ENCODE assay signal across 12 cellular contexts in genomic region chr1:43274804-43275180, GRCh38. TPM values are rescaled to one million over a fixed set of nuclear protein-coding genes. Genes with fewer than 3 reads are reported as not detected.
DNase-seq lines count a peak whose midpoint lies in the region; ATAC-seq, FAIRE-seq and TF ChIP-seq lines count a peak whose summit lies in the region.
"Had no signal": no experiment of that assay in that cellular context is flagged by ENCODE, and none has a peak within 500 bp of the region (broad histone marks: within the 10 kb centered on the region; RNA-seq: fewer than 3 reads in every experiment).

No MANE protein-coding gene starts in this region.

- intact Hi-C loops in A673 (cut with micrococcal nuclease; ENCODE audit: unreplicated experiment): no loop called here

- H3K9ac ChIP-seq in mucosa of rectum (ENCODE audit: low read depth in 1 of 2, low read length in 2 of 2): no peak overlapping the region
- H3K9ac ChIP-seq: parathyroid adenoma had no signal

- ATAC-seq in activated naive CD8-positive, alpha-beta T cell treated with anti-CD3 and anti-CD28 coated beads, Interleukin-2, amount 10 ng/mL, durations not matched to agents 7 days and 5 days (ENCODE audit: low read depth): no peak
- no peak for ATAC-seq in HG02623 (IDR thresholded peaks at IDR 0.05; ENCODE audit: unreplicated experiment)
- ATAC-seq in GM19463 (IDR thresholded peaks at IDR 0.05; ENCODE audit: unreplicated experiment): no peak

- FAIRE-seq in D721Med (lab: Jason Lieb, UNC): no peak

- H3K27me3 ChIP-seq in A673 (replicated peaks; ENCODE audit: insufficient read depth, low read depth, low read length, poor library complexity) (no peaks in the 10 kb centered on the region), mucosa of rectum (ENCODE audit: control insufficient read depth in 2 of 2, insufficient read depth in 2 of 2, low read length in 2 of 2) (no peaks in the 10 kb centered on the region)
- H3K27me3 ChIP-seq: cardiac muscle cell had no signal

- BruUV-seq in A673 (replicated peaks; lab: Mats Ljungman, UMichigan): no TSS peak

- peaks cover 8% of the 10 kb centered on the region for H3K27me3 Mint-ChIP-seq in activated naive CD8-positive, alpha-beta T cell treated with anti-CD3 and anti-CD28 coated beads, Interleukin-2, amount 10 ng/mL, durations not matched to agents 7 days and 5 days

- peak overlapping the region; percentile 100 for H3K27ac Mint-ChIP-seq in activated naive CD8-positive, alpha-beta T cell treated with anti-CD3 and anti-CD28 coated beads, Interleukin-2, amount 10 ng/mL, durations not matched to agents 7 days and 5 days

- H3K4me1 ChIP-seq in A673 (ENCODE audit: insufficient read depth, low read length, poor library complexity, severe bottlenecking) (peaks cover 10% of the 10 kb centered on the region), mucosa of rectum (ENCODE audit: control insufficient read depth in 2 of 2, insufficient read depth in 2 of 2, low read length in 2 of 2) (peaks cover 11 to 35% of the 10 kb centered on the region in 2 donors)

- CTCF ChIA-PET in A673 (lab: Charles Lee): no interaction called here

- TF ChIP-seq CTCF in A673 (conservative IDR thresholded peaks at IDR 0.05; ENCODE audit: low read depth, low read length) (no peak), D721Med (IDR thresholded peaks at IDR 0.05; ENCODE audit: insufficient read depth, missing control alignments) (no peak)

- H3K27ac ChIP-seq in A673 (ENCODE audit: low read depth, low read length, poor library complexity, severe bottlenecking) (peak overlapping the region; percentile 65), mucosa of rectum (ENCODE audit: low read depth in 2 of 2, low read length in 2 of 2) (peak overlapping the region; percentile 56 to 58)
- H3K27ac ChIP-seq: cardiac muscle cell, parathyroid adenoma, tibial artery had no signal

- POLR2A ChIA-PET in A673 (lab: Charles Lee; ENCODE audit: low non-redundant PET): no interaction called here
- POLR2A ChIA-PET in activated naive CD8-positive, alpha-beta T cell treated with anti-CD3 and anti-CD28 coated beads, Interleukin-2, amount 10 ng/mL, durations not matched to agents 7 days and 5 days (lab: Charles Lee): interaction anchor here (0.9 to 2.0 kb wide), 2 partner anchors 84 to 89 kb away, joined by 3 to 4 read pairs; partner anchors contain the start of gene CDC20

- H3K4me3 ChIP-seq in A673 (ENCODE audit: low read depth, low read length, poor library complexity, severe bottlenecking) (no peak overlapping the region), mucosa of rectum (ENCODE audit: low read length in 2 of 2) (no peak overlapping the region)
- H3K4me3 ChIP-seq: cardiac muscle cell, tibial artery had no signal

- no peaks in the 10 kb centered on the region for H3K36me3 ChIP-seq in A673 (ENCODE audit: insufficient read depth, low read length, poor library complexity, severe bottlenecking)
- peaks cover 3 to 5% of the 10 kb centered on the region in 2 donors for H3K36me3 ChIP-seq in mucosa of rectum (ENCODE audit: control insufficient read depth in 2 of 2, insufficient read depth in 2 of 2, low read length in 2 of 2)
- H3K36me3 ChIP-seq: cardiac muscle cell had no signal

- peaks cover 7% of the 10 kb centered on the region for H3K9me3 Mint-ChIP-seq in activated naive CD8-positive, alpha-beta T cell treated with anti-CD3 and anti-CD28 coated beads, Interleukin-2, amount 10 ng/mL, durations not matched to agents 7 days and 5 days

- peaks cover 23% of the 10 kb centered on the region for H3K4me1 Mint-ChIP-seq in activated naive CD8-positive, alpha-beta T cell treated with anti-CD3 and anti-CD28 coated beads, Interleukin-2, amount 10 ng/mL, durations not matched to agents 7 days and 5 days

- DNase-seq in A673 (ENCODE audit: low spot score) (no peak), D721Med (ENCODE audit: insufficient read length, low spot score) (peak; percentile 3), NCI-H1105 (lab: John Stamatoyannopoulos, UW) (no peak), pons (ENCODE audit: low spot score) (no peak)
- DNase-seq in activated naive CD8-positive, alpha-beta T cell treated with anti-CD3 and anti-CD28 coated beads, Interleukin-2, amount 10 ng/mL, durations not matched to agents 7 days and 5 days: no peak
- DNase-seq: T-helper 9 cell had no signal

- H3K9me3 ChIP-seq in A673 (ENCODE audit: low read depth, low read length, poor library complexity, severe bottlenecking): no peaks in the 10 kb centered on the region
- H3K9me3 ChIP-seq in mucosa of rectum (ENCODE audit: control insufficient read depth in 2 of 2, low read length in 2 of 2): no peaks in the 10 kb centered on the region
- H3K9me3 ChIP-seq: tibial artery had no signal

- H3K4me3 Mint-ChIP-seq in activated naive CD8-positive, alpha-beta T cell treated with anti-CD3 and anti-CD28 coated beads, Interleukin-2, amount 10 ng/mL, durations not matched to agents 7 days and 5 days: peak overlapping the region; percentile 74

- H3K36me3 Mint-ChIP-seq in activated naive CD8-positive, alpha-beta T cell treated with anti-CD3 and anti-CD28 coated beads, Interleukin-2, amount 10 ng/mL, durations not matched to agents 7 days and 5 days: peaks cover 7% of the 10 kb centered on the region

RNA-seq across cellular contexts. Expression of gene TMEM125, which starts 5.0 kb away (rescaled TPM):
- total RNA-seq in A673 (2021): not detected in 2 replicates
- not detected for total RNA-seq in activated naive CD8-positive, alpha-beta T cell treated with anti-CD3 and anti-CD28 coated beads, Interleukin-2, amount 10 ng/mL, durations not matched to agents 7 days and 5 days

RNA-seq across cellular contexts. Expression of gene C1orf210, which starts 10.6 kb away (rescaled TPM):
- not detected in 2 replicates for total RNA-seq in A673 (2021)
- not detected for total RNA-seq in activated naive CD8-positive, alpha-beta T cell treated with anti-CD3 and anti-CD28 coated beads, Interleukin-2, amount 10 ng/mL, durations not matched to agents 7 days and 5 days

RNA-seq across cellular contexts. Expression of gene TIE1, which starts 26.0 kb away (rescaled TPM):
- not detected in 2 replicates for total RNA-seq in A673 (2021)
- under 1 TPM; 0.23 to 0.75 TPM for total RNA-seq in activated naive CD8-positive, alpha-beta T cell treated with anti-CD3 and anti-CD28 coated beads, Interleukin-2, amount 10 ng/mL, durations not matched to agents 7 days and 5 days
